ENCODE assay signal across 24 cellular contexts in the genomic region with DNA sequence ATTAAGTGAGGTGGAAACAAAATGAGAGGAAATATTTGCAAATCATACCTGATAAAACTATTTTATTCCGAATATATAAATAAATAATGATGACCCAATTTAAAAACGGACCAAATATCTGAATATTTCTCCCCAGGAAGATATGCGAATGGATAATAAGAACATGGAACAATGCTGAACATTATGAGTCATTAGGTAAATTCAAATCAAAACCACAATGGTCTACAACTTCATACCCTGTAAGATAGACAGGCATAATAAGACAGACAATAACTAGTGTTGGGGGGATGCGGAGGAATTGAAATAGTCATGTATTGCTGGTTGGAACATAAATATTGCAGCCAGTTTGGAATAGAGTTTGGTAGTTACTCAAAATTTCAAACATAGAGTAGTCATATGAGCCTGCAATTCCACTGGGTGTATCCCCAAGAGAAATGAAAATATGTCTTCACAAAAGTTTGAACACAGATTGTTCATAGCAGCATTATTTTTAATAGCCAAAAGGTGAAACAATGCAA.
"Had no signal": no experiment of that assay in that cellular context is flagged by ENCODE, and none has a peak within 500 bp of the region (broad histone marks: within the 10 kb centered on the region; RNA-seq: fewer than 3 reads in every experiment).

No MANE protein-coding gene starts in this region.

- ATAC-seq: gastroesophageal sphincter; heart left ventricle; left ventricle myocardium superior; natural killer cell treated with Interleukin-12 subunit alpha and Interleukin-12 subunit beta and Interleukin-15 and Interleukin-18, amount 100 ng/mL, for 72 hours had no signal

- H3K4me1 ChIP-seq: gastroesophageal sphincter, heart left ventricle, prostate gland, spleen, testis, uterus had no signal

- H3K9me3 ChIP-seq: gastroesophageal sphincter, neutrophil, ovary, prostate gland, spleen, testis, uterus had no signal

- H3K36me3 ChIP-seq: gastroesophageal sphincter, heart left ventricle, neutrophil, ovary, prostate gland, spleen, uterus had no signal

- FAIRE-seq: islet of Langerhans had no signal

- H3K27ac ChIP-seq: gastroesophageal sphincter, heart left ventricle, neutrophil, ovary, prostate gland, spleen, testis, uterus had no signal

- H3K4me3 ChIP-seq: gastroesophageal sphincter, heart left ventricle, ovary, prostate gland, spleen, testis, uterus had no signal

- DNase-seq: activated CD4-positive, alpha-beta T cell treated with anti-CD3 and anti-CD28 coated beads for 4 hours; activated CD4-positive, alpha-beta T cell treated with anti-CD3 and anti-CD28 coated beads, Interleukin-2, amount 50 U/mL, for 48 hours; activated CD4-positive, CD25-positive, alpha-beta regulatory T cell; activated naive CD4-positive, alpha-beta T cell treated with Interleukin-2 at 50 U/mL for 16 hours; activated naive CD8-positive, alpha-beta T cell treated with anti-CD3 and anti-CD28 coated beads for 36 hours; activated T-cell treated with anti-CD3 and anti-CD28 coated beads, Interleukin-2, amount 50 U/mL, for 48 hours; amniotic stem cell; effector CD8-positive, alpha-beta T cell; heart left ventricle; left ventricle myocardium superior; midbrain; ovary; spleen; stimulated activated CD4-positive, alpha-beta T cell treated with anti-CD3 and anti-CD28 coated beads, Interleukin-4, amount 100 ng/mL, for 1 hour; stimulated activated naive CD4-positive, alpha-beta T cell; T1000; testis; trophoblast cell; uterus had no signal

- H3K27me3 ChIP-seq: gastroesophageal sphincter, heart left ventricle, neutrophil, ovary, spleen, testis, uterus had no signal
